Comparison of ENCODE assay signal across 11 cellular contexts in the genomic region with DNA sequence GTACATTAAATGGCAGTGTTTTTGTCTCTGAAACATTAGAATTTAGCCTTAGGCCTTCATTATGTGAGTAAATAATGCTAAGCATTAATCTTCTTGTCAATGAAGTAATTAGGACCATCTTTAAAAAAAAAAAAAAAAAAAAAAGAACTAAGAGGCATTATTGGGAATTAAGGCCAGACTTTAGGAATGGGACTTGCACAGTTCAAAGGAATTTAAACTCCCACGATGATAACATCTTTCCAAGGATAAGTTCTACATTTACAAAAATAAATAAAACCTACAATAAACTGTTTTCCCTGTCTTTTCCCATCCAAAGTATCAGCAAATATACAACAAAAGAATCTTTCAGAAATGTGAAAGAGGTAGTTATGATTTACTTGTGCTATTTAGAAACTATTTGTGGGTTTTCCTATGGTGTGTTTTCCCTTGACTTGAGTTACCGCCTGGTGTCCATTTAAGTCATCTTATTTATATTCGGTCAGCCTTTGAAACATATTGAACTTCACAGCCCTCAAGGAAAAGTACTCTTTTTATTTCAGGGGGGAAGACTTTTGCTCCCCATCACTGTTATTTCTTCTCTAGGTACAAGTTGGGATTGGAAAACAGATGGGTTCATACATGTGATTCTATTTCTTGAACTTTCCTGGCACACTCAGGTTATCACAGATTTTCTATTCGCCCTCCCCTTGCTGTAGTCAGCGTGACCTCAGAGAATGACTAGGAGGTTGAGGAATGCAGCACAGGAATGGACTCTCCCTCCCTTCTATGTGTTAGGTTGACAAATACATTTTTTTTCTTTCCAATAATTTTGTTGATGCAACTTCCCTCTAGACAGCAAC. TPM values are rescaled to one million over a fixed set of nuclear protein-coding genes. Genes with fewer than 3 reads are reported as not detected.
DNase-seq lines count a peak whose midpoint lies in the region; ATAC-seq and TF ChIP-seq lines count a peak whose summit lies in the region.
"Had no signal": no experiment of that assay in that cellular context is flagged by ENCODE, and none has a peak within 500 bp of the region (broad histone marks: within the 10 kb centered on the region; RNA-seq: fewer than 3 reads in every experiment).

No MANE protein-coding gene starts in this region.

- H3K4me1 ChIP-seq in mesendoderm (ENCODE audit: control insufficient read depth, low read depth, low read length), result no peaks in the 10 kb centered on the region

- no peak overlapping the region for H3K27ac ChIP-seq in mesendoderm (ENCODE audit: low read depth, low read length)

- H2BK15ac ChIP-seq in mesendoderm (replicated peaks; ENCODE audit: low read depth), result no peak overlapping the region

- H4K5ac ChIP-seq in mesendoderm (ENCODE audit: low read length), result no peak overlapping the region

- WGBS in mesendoderm (ENCODE audit: extremely low coverage, insufficient coverage, low lambda C conversion rate), result no CpG with 5 or more reads among the region's 5 CpGs

- no peak overlapping the region for H3K4me3 Mint-ChIP-seq in stimulated activated memory B cell treated with anti-CD40 and anti-IgM and Interleukin-4, amounts not matched to agents 10 μg/mL and 1 μg/mL and 100 μg/mL, for 72 hours
- H3K4me3 Mint-ChIP-seq: activated T-cell treated with anti-CD3 and anti-CD28 coated beads, Interleukin-2, amount 50 U/mL, for 72 hours; nephron progenitor cell had no signal

- no peak overlapping the region for H2AK5ac ChIP-seq in mesendoderm (ENCODE audit: low read length)

- DNase-seq in AG10803 (ENCODE audit: low read depth) (peak; percentile 94), MG63 (peak; percentile 70), dermis blood vessel endothelial cell (peak; percentile 51), mesendoderm (peak; percentile 65), NCI-H82 (lab: John Stamatoyannopoulos, UW) (no peak), NCI-H1436 (lab: John Stamatoyannopoulos, UW) (no peak)
- no peak for DNase-seq in central memory CD4-positive, alpha-beta T cell
- DNase-seq: activated T-cell treated with anti-CD3 and anti-CD28 coated beads, Interleukin-2, amount 50 U/mL, for 72 hours; DMS 273 treated with DMSO at 0.1 percent for 48 hours; nephron progenitor cell had no signal

- no peaks in the 10 kb centered on the region; the same call in 1 of the 2 replicates for H3K9me3 ChIP-seq in MG63

- no peak overlapping the region for H3K4me2 ChIP-seq in mesendoderm (ENCODE audit: low read length)

- no peaks in the 10 kb centered on the region for H3K9me3 Mint-ChIP-seq in stimulated activated memory B cell treated with anti-CD40 and anti-IgM and Interleukin-4, amounts not matched to agents 10 μg/mL and 1 μg/mL and 100 μg/mL, for 72 hours
- H3K9me3 Mint-ChIP-seq: activated T-cell treated with anti-CD3 and anti-CD28 coated beads, Interleukin-2, amount 50 U/mL, for 72 hours; nephron progenitor cell had no signal

- H3K9ac ChIP-seq in mesendoderm (ENCODE audit: low read length), result no peak overlapping the region

- no peaks in the 10 kb centered on the region for H3K79me2 ChIP-seq in mesendoderm (ENCODE audit: control insufficient read depth, insufficient read depth, low read length)

- TF ChIP-seq CTCF in AG10803 (conservative IDR thresholded peaks at IDR 0.05; ENCODE audit: low read length), result no peak

- H3K4me3 ChIP-seq in AG10803 (ENCODE audit: low read length) (no peak overlapping the region), MG63 (no peak overlapping the region), mesendoderm (ENCODE audit: low read length) (no peak overlapping the region)

- H3K18ac ChIP-seq in mesendoderm (ENCODE audit: low read length), result no peak overlapping the region

- H3K27me3 ChIP-seq in MG63, result no peaks in the 10 kb centered on the region
- H3K27me3 ChIP-seq in mesendoderm (ENCODE audit: insufficient read depth, low read length, poor library complexity), result no peaks in the 10 kb centered on the region

- peaks cover 9% of the 10 kb centered on the region for H3K27me3 Mint-ChIP-seq in stimulated activated memory B cell treated with anti-CD40 and anti-IgM and Interleukin-4, amounts not matched to agents 10 μg/mL and 1 μg/mL and 100 μg/mL, for 72 hours

- H3K23ac ChIP-seq in mesendoderm (ENCODE audit: low read length), result no peak overlapping the region

- no peaks in the 10 kb centered on the region for H3K36me3 Mint-ChIP-seq in stimulated activated memory B cell treated with anti-CD40 and anti-IgM and Interleukin-4, amounts not matched to agents 10 μg/mL and 1 μg/mL and 100 μg/mL, for 72 hours

- H3K4me1 Mint-ChIP-seq in stimulated activated memory B cell treated with anti-CD40 and anti-IgM and Interleukin-4, amounts not matched to agents 10 μg/mL and 1 μg/mL and 100 μg/mL, for 72 hours, result no peaks in the 10 kb centered on the region

- no peaks in the 10 kb centered on the region for H3K36me3 ChIP-seq in MG63
- no peaks in the 10 kb centered on the region for H3K36me3 ChIP-seq in mesendoderm (ENCODE audit: control insufficient read depth, insufficient read depth, low read length)

- no peak overlapping the region for H4K8ac ChIP-seq in mesendoderm (ENCODE audit: low read depth, low read length)

- no peak overlapping the region for H2BK120ac ChIP-seq in mesendoderm (ENCODE audit: low read depth, low read length)

- no peak overlapping the region for H3K4ac ChIP-seq in mesendoderm (ENCODE audit: low read depth, low read length)

- no peak for ATAC-seq in stimulated activated memory B cell treated with anti-CD40 and anti-IgM and Interleukin-4, amounts not matched to agents 10 μg/mL and 1 μg/mL and 100 μg/mL, for 72 hours
- ATAC-seq: activated T-cell treated with anti-CD3 and anti-CD28 coated beads, Interleukin-2, amount 50 U/mL, for 72 hours had no signal

- no peak overlapping the region for H3K56ac ChIP-seq in mesendoderm (ENCODE audit: low read length)

- H2BK5ac ChIP-seq in mesendoderm (ENCODE audit: low read length), result no peak overlapping the region

- no peak overlapping the region for H3K27ac Mint-ChIP-seq in stimulated activated memory B cell treated with anti-CD40 and anti-IgM and Interleukin-4, amounts not matched to agents 10 μg/mL and 1 μg/mL and 100 μg/mL, for 72 hours
- H3K27ac Mint-ChIP-seq: activated T-cell treated with anti-CD3 and anti-CD28 coated beads, Interleukin-2, amount 50 U/mL, for 72 hours; nephron progenitor cell had no signal

- no peaks in the 10 kb centered on the region for H3K79me1 ChIP-seq in mesendoderm (ENCODE audit: low read length)

RNA-seq across cellular contexts. Expression of a gene that starts 13.6 kb away (rescaled TPM):
- total RNA-seq in MG63 (2014; rRNA removed; shearing (Covaris generic); ENCODE audit: low replicate concordance), result not detected in 2 replicates
- not detected in 2 replicates for total RNA-seq in dermis blood vessel endothelial cell
- polyA plus RNA-seq in mesendoderm (2013, experiment 1 of 2), result 0.13 TPM
- polyA plus RNA-seq in mesendoderm (2013, experiment 2 of 2), result 0.08 TPM
- total RNA-seq: activated T-cell treated with anti-CD3 and anti-CD28 coated beads, Interleukin-2, amount 50 U/mL, for 72 hours had no signal

Comparison
In these comparisons a context has a peak if more than half of its experiments do, and no peak if none do; other contexts are left out.
1. DNase-seq: peak in AG10803 (single experiment), MG63 (single experiment), dermis blood vessel endothelial cell (single experiment) and mesendoderm (single experiment); none in central memory CD4-positive, alpha-beta T cell (single experiment), NCI-H82 (single experiment) and NCI-H1436 (single experiment).